1 cellular context compared by ENCODE assay signal in genomic region chr4:146329042-146329716, GRCh38.
TF ChIP-seq lines count a peak whose summit lies in the region.

No MANE protein-coding gene starts in this region.

TF ChIP-seq in IMR-90, 13 proteins besides CTCF, POLR2A, EP300 and RAD21 (continued from another document):
- no peak for TF ChIP-seq ELK1 (IDR thresholded peaks at IDR 0.05; ENCODE audit: borderline replicate concordance, low read depth, low read length)
